23 cellular contexts compared by ENCODE assay signal in genomic region chr3:138227650-138228049, GRCh38. TPM values are rescaled to one million over a fixed set of nuclear protein-coding genes. Genes with fewer than 3 reads are reported as not detected.
DNase-seq lines count a peak whose midpoint lies in the region; ATAC-seq and TF ChIP-seq lines count a peak whose summit lies in the region.
"Had no signal": no experiment of that assay in that cellular context is flagged by ENCODE, and none has a peak within 500 bp of the region (broad histone marks: within the 10 kb centered on the region; RNA-seq: fewer than 3 reads in every experiment).

No MANE protein-coding gene starts in this region.

- ATAC-seq in SK-N-SH treated with all-trans-retinoic acid at 6 μM for 48 hours: peak; percentile 52; the same call in 2 of the 3 replicates
- ATAC-seq: activated CD8-positive, alpha-beta T cell treated with anti-CD3 and anti-CD28 coated beads for 36 hours; esophagus mucosa; heart right ventricle; K562 had no signal

- H3K4me1 ChIP-seq in SK-N-SH (ENCODE audit: control insufficient read depth in 1 of 2, insufficient read depth in 2 of 2, low read depth in 1 of 2, low read length in 1 of 2): peaks cover 0 to 7% of the 10 kb centered on the region in 2 experiments; a peak in 1 of 4 replicates

- TF ChIP-seq EP300 in SK-N-SH (IDR thresholded peaks at IDR 0.05; ENCODE audit: borderline replicate concordance in 1 of 2, low read depth in 1 of 2, low read length in 1 of 2): no peak

- DNase-seq in SK-N-SH: no peak
- peak; percentile 84 for DNase-seq in brain microvascular endothelial cell
- DNase-seq in hepatic stellate cell (ENCODE audit: low spot score): peak; percentile 32
- peak; percentile 20 for DNase-seq in smooth muscle cell of the brain vasculature (ENCODE audit: low read depth, low spot score)
- no peak for DNase-seq in GM19240 (ENCODE audit: insufficient read length, low spot score)
- DNase-seq in GM10248 (ENCODE audit: extremely low spot score): no peak
- DNase-seq in activated effector memory CD4-positive, alpha-beta T cell treated with anti-CD3 and anti-CD28 coated beads, Interleukin-2, amount 50 U/mL, for 16 hours: no peak
- DNase-seq: activated CD8-positive, alpha-beta T cell treated with anti-CD3 and anti-CD28 coated beads for 36 hours; activated T-cell treated with anti-CD3 and anti-CD28 coated beads, Interleukin-2, amount 50 U/mL, for 1 hour; DMS153; effector CD4-positive, alpha-beta T cell; heart right ventricle; immature natural killer cell; NCI-H187; NCI-H2227 treated with DMSO at 0.1 percent for 48 hours; PC-9; SIG-M5; stimulated activated CD4-positive, alpha-beta T cell treated with anti-CD3 and anti-CD28 coated beads, Interleukin-2, amount 100 ng/mL, for 48 hours had no signal

- no peaks in the 10 kb centered on the region for H3K9me3 ChIP-seq in SK-N-SH
- H3K9me3 ChIP-seq: heart right ventricle had no signal

- CTCF ChIA-PET in SK-N-SH (lab: Yijun Ruan, JAX) (no interaction called here), GM10248 (lab: Yijun Ruan, JAX) (interaction anchor here (1.2 kb wide), 1 partner anchor 14 kb away, joined by 3 read pairs; no protein-coding TSS in a partner anchor)

- no peaks in the 10 kb centered on the region for H3K9me2 ChIP-seq in SK-N-SH

- peaks cover 17% of the 10 kb centered on the region for H3F3A ChIP-seq in SK-N-SH (replicated peaks; ENCODE audit: insufficient read depth)

- H2AFZ ChIP-seq in SK-N-SH (ENCODE audit: low read depth): no peak overlapping the region
- H2AFZ ChIP-seq: PC-9 had no signal

- H3K9ac ChIP-seq in SK-N-SH: no peak overlapping the region

- POLR2A ChIA-PET in SK-N-SH (lab: Yijun Ruan, JAX) (no interaction called here), GM10248 (lab: Yijun Ruan, JAX) (no interaction called here)

- no peaks in the 10 kb centered on the region for H4K20me1 ChIP-seq in SK-N-SH (ENCODE audit: insufficient read depth)

- H3K27ac ChIP-seq in SK-N-SH (ENCODE audit: low read depth in 2 of 2, low read length in 1 of 2) (peak overlapping the region in 1 of 2 experiments; percentile 18; a peak in 1 of 4 replicates), brain microvascular endothelial cell (peak overlapping the region; percentile 64)
- H3K27ac ChIP-seq: 22Rv1, cardiac muscle cell, heart right ventricle, PC-9 had no signal

- in situ Hi-C loops in brain microvascular endothelial cell (cut with HindIII; ENCODE audit: low pct_ligation_motif_present, low sequenced_read_pairs): no loop called here

- no peaks in the 10 kb centered on the region for H3K79me2 ChIP-seq in SK-N-SH (ENCODE audit: insufficient read depth)

- 100% methylated on average over 1 of the region's 1 CpG for WGBS in SK-N-SH (ENCODE audit: low lambda C conversion rate)

- no peak overlapping the region for H3K4me2 ChIP-seq in SK-N-SH
- H3K4me2 ChIP-seq: PC-9 had no signal

- TF ChIP-seq RAD21 in SK-N-SH (IDR thresholded peaks at IDR 0.05; ENCODE audit: low read length): no peak

- H3K27me3 ChIP-seq in SK-N-SH (ENCODE audit: insufficient read depth) (no peaks in the 10 kb centered on the region), brain microvascular endothelial cell (replicated peaks) (no peaks in the 10 kb centered on the region)
- H3K27me3 ChIP-seq: cardiac muscle cell, heart right ventricle had no signal

- no peak for TF ChIP-seq CTCF in SK-N-SH (IDR thresholded peaks at IDR 0.05)
- TF ChIP-seq CTCF in brain microvascular endothelial cell (IDR thresholded peaks at IDR 0.05; ENCODE audit: low read depth, low read length, missing control alignments): no peak
- no peak for TF ChIP-seq CTCF in GM10248 (IDR thresholded peaks at IDR 0.05; ENCODE audit: control extremely low read depth, extremely low read depth, low read depth, missing control alignments)

- H3K36me3 ChIP-seq in SK-N-SH (replicated peaks in 1 of 2; ENCODE audit: control insufficient read depth in 1 of 2, insufficient read depth in 2 of 2, low read length in 1 of 2): peaks cover 54 to 74% of the 10 kb centered on the region in 2 experiments
- H3K36me3 ChIP-seq in brain microvascular endothelial cell (replicated peaks): peaks cover 33% of the 10 kb centered on the region

- H3K4me3 ChIP-seq in SK-N-SH (ENCODE audit: low read depth in 2 of 2, low read length in 1 of 2) (no peak overlapping the region), brain microvascular endothelial cell (ENCODE audit: low read depth, low read length) (no peak overlapping the region)
- H3K4me3 ChIP-seq: cardiac muscle cell, heart right ventricle, K562, PC-9 had no signal

TF ChIP-seq in SK-N-SH treated with all-trans-retinoic acid at 6 μM for 48 hours, 23 proteins besides CTCF, POLR2A, EP300 and RAD21 (continues in another document):
- TF ChIP-seq PATZ1 (CRISPR knock-in tag; IDR thresholded peaks at IDR 0.05; ENCODE audit: borderline replicate concordance): no peak

TF ChIP-seq in SK-N-SH, 30 proteins besides CTCF, POLR2A, EP300 and RAD21:
- no peak for TF ChIP-seq PBX3 (IDR thresholded peaks at IDR 0.05)
- TF ChIP-seq RFX5 (IDR thresholded peaks at IDR 0.05; ENCODE audit: low read length): no peak
- TF ChIP-seq USF1 (IDR thresholded peaks at IDR 0.05; ENCODE audit: borderline replicate concordance, low read depth): no peak
- no peak for TF ChIP-seq CHD2 (IDR thresholded peaks at IDR 0.05; ENCODE audit: low read length, partially characterized antibody)
- TF ChIP-seq POLR2AphosphoS5 (IDR thresholded peaks at IDR 0.05; ENCODE audit: low read depth, low read length): no peak
- no peak for TF ChIP-seq MXI1 (IDR thresholded peaks at IDR 0.05; ENCODE audit: low read depth, low read length)
- TF ChIP-seq FOXM1 (IDR thresholded peaks at IDR 0.05; ENCODE audit: low read depth): no peak
- no peak for TF ChIP-seq YY1 (IDR thresholded peaks at IDR 0.05; ENCODE audit: low read depth)
- TF ChIP-seq JUND (IDR thresholded peaks at IDR 0.05): no peak

RNA-seq across cellular contexts. Expression of gene ARMC8, which starts 40.5 kb away (rescaled TPM):
- 35.5 and 39.2 TPM in 2 replicates for polyA plus RNA-seq in SK-N-SH (2012; rRNA removed)
- 33.6 and 35.7 TPM in 2 replicates for polyA plus RNA-seq in SK-N-SH (2012; cell fraction: cytosol; rRNA removed)
- 43.9 and 57.2 TPM in 2 replicates for polyA plus RNA-seq in SK-N-SH (2012; cell fraction: nucleus; rRNA removed)

RNA-seq across cellular contexts. Expression of gene DBR1, which starts 52.9 kb away (rescaled TPM):
- 9.2 and 10.1 TPM in 2 replicates for polyA plus RNA-seq in SK-N-SH (2012; rRNA removed)
- 12.1 and 12.4 TPM in 2 replicates for polyA plus RNA-seq in SK-N-SH (2012; cell fraction: cytosol; rRNA removed)
- 5.8 and 8.5 TPM in 2 replicates for polyA plus RNA-seq in SK-N-SH (2012; cell fraction: nucleus; rRNA removed)

Comparison
In these comparisons a context has a peak if more than half of its experiments do, and no peak if none do; other contexts are left out.
1. DNase-seq: peak in brain microvascular endothelial cell (single experiment), hepatic stellate cell (single experiment) and smooth muscle cell of the brain vasculature (single experiment); none in SK-N-SH (single experiment), GM19240 (single experiment), GM10248 (single experiment) and activated effector memory CD4-positive, alpha-beta T cell treated with anti-CD3 and anti-CD28 coated beads, Interleukin-2, amount 50 U/mL, for 16 hours (single experiment).